ENCODE assay signal across 20 cellular contexts in the genomic region with DNA sequence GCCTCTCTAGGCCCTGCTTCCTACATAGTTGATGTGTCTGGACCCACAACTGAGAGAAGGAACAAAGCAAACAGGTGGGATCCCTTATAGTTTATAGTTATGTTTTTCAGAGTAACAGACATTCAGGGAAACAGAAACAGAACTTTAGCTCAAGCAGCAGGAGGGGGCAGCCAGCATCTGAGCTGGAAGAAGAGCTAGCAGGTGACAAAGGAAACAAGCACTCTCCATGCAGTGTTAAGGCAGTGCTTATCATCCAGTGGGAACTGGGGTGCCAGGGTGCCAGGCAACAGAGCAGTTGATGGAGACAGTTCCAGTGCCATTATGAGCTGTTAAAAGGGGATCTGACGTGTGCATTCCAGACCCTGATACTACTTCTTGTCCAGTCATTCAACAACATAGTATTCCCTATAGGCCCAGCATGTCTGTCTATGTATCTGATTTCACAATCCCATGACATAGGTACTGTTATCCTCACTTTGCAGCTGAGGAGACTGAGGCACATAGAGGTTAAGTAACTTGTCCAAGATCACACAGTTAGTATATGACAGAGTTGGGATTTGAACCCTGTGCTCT.
"Had no signal": no experiment of that assay in that cellular context is flagged by ENCODE, and none has a peak within 500 bp of the region (broad histone marks: within the 10 kb centered on the region; RNA-seq: fewer than 3 reads in every experiment).

No MANE protein-coding gene starts in this region.

- H3K4me3 Mint-ChIP-seq: activated CD4-positive, alpha-beta memory T cell treated with anti-CD3 and anti-CD28 coated beads for 36 hours; activated CD4-positive, alpha-beta T cell treated with anti-CD3 and anti-CD28 coated beads for 36 hours; activated naive CD4-positive, alpha-beta T cell treated with anti-CD3 and anti-CD28 coated beads, Interleukin-2, amount 50 U/mL, for 24 hours; activated T-cell treated with anti-CD3 and anti-CD28 coated beads, Interleukin-2, amount 50 U/mL, for 72 hours had no signal

- H3K27ac ChIP-seq: breast epithelium, WERI-Rb-1 had no signal

- H3K36me3 ChIP-seq: breast epithelium, WERI-Rb-1 had no signal

- H3K27ac Mint-ChIP-seq: activated CD4-positive, alpha-beta memory T cell treated with anti-CD3 and anti-CD28 coated beads for 36 hours; activated CD4-positive, alpha-beta T cell treated with anti-CD3 and anti-CD28 coated beads for 36 hours; activated naive CD4-positive, alpha-beta T cell treated with anti-CD3 and anti-CD28 coated beads, Interleukin-2, amount 50 U/mL, for 24 hours; activated T-cell treated with anti-CD3 and anti-CD28 coated beads, Interleukin-2, amount 50 U/mL, for 72 hours; activated T-helper 2 cell treated with anti-CD3 and anti-CD28 coated beads, Interferon-gamma antibody, Interleukin-2, Interleukin-4, amounts not matched to agents 10 μg/mL and 5 μg/mL and 100 μg/mL, durations not matched to agents 14 hours and 24 hours and 36 hours had no signal

- H3K4me1 ChIP-seq: breast epithelium had no signal

- ATAC-seq: activated CD4-positive, alpha-beta T cell treated with anti-CD3 and anti-CD28 coated beads for 36 hours; activated T-cell treated with anti-CD3 and anti-CD28 coated beads, Interleukin-2, amount 50 U/mL, for 72 hours; PC-3 had no signal

- DNase-seq: activated CD4-positive, alpha-beta memory T cell treated with anti-CD3 and anti-CD28 coated beads for 36 hours; activated CD4-positive, alpha-beta T cell treated with anti-CD3 and anti-CD28 coated beads for 36 hours; activated CD8-positive, alpha-beta memory T cell treated with anti-CD3 and anti-CD28 coated beads for 24 hours; activated gamma-delta T cell treated with Interleukin-2 at 50 U/mL for 16 hours; activated T-cell treated with anti-CD3 and anti-CD28 coated beads, Interleukin-2, amount 50 U/mL, for 72 hours; aorta; caudate nucleus; Kasumi-1; NCI-H1105 treated with DMSO at 0.1 percent for 48 hours; NCI-H1436 treated with DMSO at 0.1 percent for 48 hours; NCI-H187; NCI-H2081 treated with DMSO at 0.1 percent for 48 hours; NCI-H510A treated with DMSO at 0.1 percent for 48 hours; NK-92 treated with Interleukin-12 subunit alpha and Interleukin-12 subunit beta, amount 100 ng/mL, for 24 hours; PC-3; SIG-M5; WERI-Rb-1 had no signal

- H3K27me3 ChIP-seq: breast epithelium had no signal

- H3K9me3 ChIP-seq: breast epithelium had no signal

- H3K27me3 Mint-ChIP-seq: activated CD4-positive, alpha-beta memory T cell treated with anti-CD3 and anti-CD28 coated beads for 36 hours; activated CD4-positive, alpha-beta T cell treated with anti-CD3 and anti-CD28 coated beads for 36 hours had no signal

- H3K4me3 ChIP-seq: breast epithelium had no signal

- H3K36me3 Mint-ChIP-seq: activated CD4-positive, alpha-beta memory T cell treated with anti-CD3 and anti-CD28 coated beads for 36 hours had no signal
